In genomic region chr10:110885932-110886674, GRCh38 we compare ENCODE assay signal across 1 cellular context.
TF ChIP-seq lines count a peak whose summit lies in the region.

No MANE protein-coding gene starts in this region.

TF ChIP-seq in HepG2, 621 proteins besides CTCF, POLR2A, EP300 and RAD21:
- TF ChIP-seq ZNF484 (CRISPR knock-in tag; IDR thresholded peaks at IDR 0.05; ENCODE audit: borderline replicate concordance, low read depth) = no peak
- no peak for TF ChIP-seq ZKSCAN1 (IDR thresholded peaks at IDR 0.05; ENCODE audit: low read length)
- TF ChIP-seq YY1 (IDR thresholded peaks at IDR 0.05; ENCODE audit: insufficient read depth, insufficient replicate concordance, low read depth, low read length) = no peak
- TF ChIP-seq ZNF207 (IDR thresholded peaks at IDR 0.05; ENCODE audit: borderline replicate concordance) = no peak
- no peak for TF ChIP-seq HNF4A (CRISPR knock-in tag; IDR thresholded peaks at IDR 0.05)
